In the genomic region with DNA sequence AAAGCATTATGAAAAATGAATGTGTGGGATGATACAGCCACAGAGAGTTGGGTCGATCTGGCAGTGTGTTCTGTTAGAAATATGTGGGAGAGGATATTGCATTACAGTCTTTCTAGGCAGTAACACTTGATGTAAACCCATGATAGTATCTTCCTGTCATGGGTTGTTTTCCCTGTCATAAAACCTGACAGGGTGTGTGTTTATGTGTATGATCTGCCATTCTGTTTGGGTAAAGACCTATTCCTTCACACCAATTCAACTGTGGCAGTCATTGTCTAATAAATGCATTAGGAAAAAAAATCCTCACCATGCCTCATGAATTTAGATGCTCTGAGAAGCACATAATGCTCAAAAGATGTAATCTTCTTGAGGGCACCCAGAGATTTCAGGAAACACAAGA, we compare ENCODE assay signal across 32 cellular contexts.
"Had no signal": no experiment of that assay in that cellular context is flagged by ENCODE, and none has a peak within 500 bp of the region (broad histone marks: within the 10 kb centered on the region; RNA-seq: fewer than 3 reads in every experiment).

No MANE protein-coding gene starts in this region.

- H3K9me3 ChIP-seq: adrenal gland, ascending aorta, body of pancreas, breast epithelium had no signal

- H3K27me3 ChIP-seq: adrenal gland, ascending aorta, body of pancreas, brain microvascular endothelial cell, breast epithelium, cardiac muscle cell had no signal

- H3K36me3 ChIP-seq: adrenal gland, ascending aorta, brain microvascular endothelial cell, breast epithelium, cardiac muscle cell had no signal

- ATAC-seq: activated naive CD4-positive, alpha-beta T cell treated with anti-CD3 and anti-CD28 coated beads, Interleukin-2, amount 50 U/mL, for 72 hours; activated naive CD8-positive, alpha-beta T cell treated with anti-CD3 and anti-CD28 coated beads, Interleukin-2, amount 50 U/mL, for 24 hours; activated T-cell treated with anti-CD3 and anti-CD28 coated beads, Interleukin-2, amount 50 U/mL, for 4 hours; activated T-cell treated with anti-CD3 and anti-CD28 coated beads, Interleukin-2, amount 50 U/mL, for 72 hours; activated T-helper 17 cell treated with anti-CD3 and anti-CD28 coated beads, Interleukin-2, amount 50 U/mL, for 72 hours; body of pancreas had no signal

- H3K27ac ChIP-seq: adrenal gland, ascending aorta, body of pancreas, brain microvascular endothelial cell, breast epithelium, cardiac muscle cell had no signal

- DNase-seq: activated effector memory CD4-positive, alpha-beta T cell treated with anti-CD3 and anti-CD28 coated beads, Interleukin-2, amount 50 U/mL, for 16 hours; activated effector memory CD4-positive, alpha-beta T cell treated with Interleukin-2 at 50 U/mL for 16 hours; activated gamma-delta T cell; activated gamma-delta T cell treated with Interleukin-2 at 50 U/mL for 16 hours; activated naive CD4-positive, alpha-beta T cell; activated naive CD4-positive, alpha-beta T cell treated with anti-CD3 and anti-CD28 coated beads for 36 hours; activated naive CD4-positive, alpha-beta T cell treated with anti-CD3 and anti-CD28 coated beads, Interleukin-2, amount 10 ng/mL, durations not matched to agents 7 days and 5 days; activated naive CD4-positive, alpha-beta T cell treated with anti-CD3 and anti-CD28 coated beads, Interleukin-2, amount 50 U/mL, for 16 hours; activated naive CD4-positive, alpha-beta T cell treated with Interleukin-2 at 50 U/mL for 16 hours; activated naive CD8-positive, alpha-beta T cell treated with anti-CD3 and anti-CD28 coated beads for 36 hours; activated naive CD8-positive, alpha-beta T cell treated with anti-CD3 and anti-CD28 coated beads, Interleukin-2, amount 10 ng/mL, durations not matched to agents 7 days and 5 days; activated naive CD8-positive, alpha-beta T cell treated with anti-CD3 and anti-CD28 coated beads, Interleukin-2, amount 50 U/mL, for 24 hours; activated T-cell treated with anti-CD3 and anti-CD28 coated beads, Interleukin-2, amount 50 U/mL, for 1 hour; activated T-cell treated with anti-CD3 and anti-CD28 coated beads, Interleukin-2, amount 50 U/mL, for 24 hours; activated T-cell treated with anti-CD3 and anti-CD28 coated beads, Interleukin-2, amount 50 U/mL, for 4 hours; activated T-cell treated with anti-CD3 and anti-CD28 coated beads, Interleukin-2, amount 50 U/mL, for 48 hours; activated T-cell treated with anti-CD3 and anti-CD28 coated beads, Interleukin-2, amount 50 U/mL, for 72 hours; adrenal gland; amniotic stem cell; amygdala; anterior cingulate cortex; aorta; body of pancreas; brain microvascular endothelial cell; caudate nucleus; central memory CD4-positive, alpha-beta T cell; cerebellar nuclear complex had no signal

- H3K4me3 ChIP-seq: adrenal gland, ascending aorta, body of pancreas, breast epithelium, cardiac muscle cell had no signal
